Comparison of ENCODE assay signal across 1 cellular context in genomic region chr12:68977335-68977734, GRCh38.
TF ChIP-seq lines count a peak whose summit lies in the region.

No MANE protein-coding gene starts in this region.

TF ChIP-seq in HepG2, 621 proteins besides CTCF, POLR2A, EP300 and RAD21 (continued from another document):
- no peak for TF ChIP-seq TRAFD1 (CRISPR knock-in tag; IDR thresholded peaks at IDR 0.05; ENCODE audit: borderline replicate concordance)
- no peak for TF ChIP-seq ZHX2 (IDR thresholded peaks at IDR 0.05; ENCODE audit: low read depth)
- TF ChIP-seq ZHX2 (CRISPR knock-in tag; IDR thresholded peaks at IDR 0.05; ENCODE audit: borderline replicate concordance), result no peak
- TF ChIP-seq FOXA3 (CRISPR knock-in tag; IDR thresholded peaks at IDR 0.05), result no peak
- no peak for TF ChIP-seq NONO (IDR thresholded peaks at IDR 0.05)
- no peak for TF ChIP-seq NONO (CRISPR knock-in tag; conservative IDR thresholded peaks at IDR 0.05)
- TF ChIP-seq ZNF563 (CRISPR knock-in tag; IDR thresholded peaks at IDR 0.05), result no peak
- no peak for TF ChIP-seq FOXO1 (CRISPR knock-in tag; IDR thresholded peaks at IDR 0.05)
- no peak for TF ChIP-seq ZNF451 (CRISPR knock-in tag; IDR thresholded peaks at IDR 0.05)
- TF ChIP-seq EZH2 (conservative IDR thresholded peaks at IDR 0.05; ENCODE audit: low read depth, low read length), result no peak
- no peak for TF ChIP-seq HHEX (CRISPR knock-in tag; IDR thresholded peaks at IDR 0.05)
- no peak for TF ChIP-seq TSC22D2 (CRISPR knock-in tag; IDR thresholded peaks at IDR 0.05; ENCODE audit: borderline replicate concordance)
- no peak for TF ChIP-seq KDM1A (CRISPR knock-in tag; IDR thresholded peaks at IDR 0.05)
- no peak for TF ChIP-seq USF2 (IDR thresholded peaks at IDR 0.05; ENCODE audit: low read depth, low read length)
- TF ChIP-seq USF2 (CRISPR knock-in tag; IDR thresholded peaks at IDR 0.05; ENCODE audit: borderline replicate concordance), result no peak
- no peak for TF ChIP-seq RFXANK (CRISPR knock-in tag; IDR thresholded peaks at IDR 0.05)
- no peak for TF ChIP-seq ZNF263 (CRISPR knock-in tag; IDR thresholded peaks at IDR 0.05)
- TF ChIP-seq ZNF792 (CRISPR knock-in tag; IDR thresholded peaks at IDR 0.05), result no peak
- TF ChIP-seq NR2F6 (IDR thresholded peaks at IDR 0.05), result no peak
- no peak for TF ChIP-seq NR2F6 (CRISPR knock-in tag; IDR thresholded peaks at IDR 0.05)
